ENCODE assay signal across 8 cellular contexts in genomic region chr6:3848380-3848779, GRCh38. TPM values are rescaled to one million over a fixed set of nuclear protein-coding genes. Genes with fewer than 3 reads are reported as not detected.
A peak's percentile ranks its signal among the peaks of the same experiment; 100 is the strongest.
DNase-seq lines count a peak whose midpoint lies in the region; ATAC-seq and TF ChIP-seq lines count a peak whose summit lies in the region.

No MANE protein-coding gene starts in this region.

- H3K27ac Mint-ChIP-seq in activated B cell treated with CpG ODN at 0.5 μM for 24 hours, result peak overlapping the region; percentile 77

- no peaks in the 10 kb centered on the region for H3K36me3 Mint-ChIP-seq in activated B cell treated with CpG ODN at 0.5 μM for 24 hours (ENCODE audit: low read depth)

- H3K27ac ChIP-seq in left ventricle myocardium inferior (replicated peaks) (peak overlapping the region; percentile 82), skin epidermis (peak overlapping the region in 19 of 21 experiments; percentile 46 to 86 (median 75))

- H3K36me3 ChIP-seq in H7 (replicated peaks; ENCODE audit: control insufficient read depth, insufficient read depth, low read length) (no peaks in the 10 kb centered on the region), left ventricle myocardium inferior (no peaks in the 10 kb centered on the region)

- H3K4me3 Mint-ChIP-seq in activated B cell treated with CpG ODN at 0.5 μM for 24 hours, result peak overlapping the region; percentile 80

- DNase-seq in H7, result no peak
- no peak for DNase-seq in activated B cell treated with CpG ODN at 0.5 μM for 24 hours
- DNase-seq in left ventricle myocardium inferior, result no peak
- DNase-seq in NCI-H524 (lab: John Stamatoyannopoulos, UW), result no peak

- H3K4me3 ChIP-seq in H7 (ENCODE audit: insufficient read depth, low read depth, low read length), result peak overlapping the region; percentile 71
- peak overlapping the region; percentile 68 for H3K4me3 ChIP-seq in left ventricle myocardium inferior
- H3K4me3 ChIP-seq in skin epidermis, result peak overlapping the region in 3 of 7 experiments; percentile 26 to 56 (median 47)

- H3K4me1 ChIP-seq in left ventricle myocardium inferior, result peaks cover 16% of the 10 kb centered on the region

- no peaks in the 10 kb centered on the region for H3K9me3 Mint-ChIP-seq in activated B cell treated with CpG ODN at 0.5 μM for 24 hours

- TF ChIP-seq CTCF in activated B cell treated with CpG ODN at 0.5 μM for 24 hours (IDR thresholded peaks at IDR 0.05) (no peak), left ventricle myocardium inferior (IDR thresholded peaks at IDR 0.05; ENCODE audit: borderline replicate concordance) (no peak)

- H3K27me3 ChIP-seq in H7 (ENCODE audit: control insufficient read depth, insufficient read depth, low read length), result peaks cover 11% of the 10 kb centered on the region; the same call in 1 of the 2 replicates
- no peaks in the 10 kb centered on the region for H3K27me3 ChIP-seq in left ventricle myocardium inferior (ENCODE audit: low read depth)

- peaks cover 26% of the 10 kb centered on the region for H3K4me1 Mint-ChIP-seq in activated B cell treated with CpG ODN at 0.5 μM for 24 hours

- POLR2A ChIA-PET in activated B cell treated with CpG ODN at 0.5 μM for 24 hours (lab: Charles Lee), result interaction anchor here (0.6 to 2.8 kb wide), 9 partner anchors 44 to 173 kb away, joined by 3 to 23 read pairs (median 5); partner anchors contain the start of gene PXDC1

- intact Hi-C loops in activated B cell treated with CpG ODN at 0.5 μM for 24 hours (cut with micrococcal nuclease), result loop anchor here (2.0 to 5.0 kb wide), 2 partner anchors 44 to 289 kb away; partner anchors contain the start of gene ECI2
- intact Hi-C loops in left ventricle myocardium inferior (cut with micrococcal nuclease), result no loop called here

- H3K9me3 ChIP-seq in left ventricle myocardium inferior (replicated peaks), result no peaks in the 10 kb centered on the region

- H3K27me3 Mint-ChIP-seq in activated B cell treated with CpG ODN at 0.5 μM for 24 hours, result no peaks in the 10 kb centered on the region

- ATAC-seq in activated B cell treated with CpG ODN at 0.5 μM for 24 hours (ENCODE audit: low read depth) (no peak), GM18861 (IDR thresholded peaks at IDR 0.05; ENCODE audit: unreplicated experiment) (no peak), HG02884 (IDR thresholded peaks at IDR 0.05; ENCODE audit: unreplicated experiment) (no peak), GM19452 (IDR thresholded peaks at IDR 0.05; ENCODE audit: unreplicated experiment) (no peak)

- CTCF ChIA-PET in activated B cell treated with CpG ODN at 0.5 μM for 24 hours (lab: Charles Lee), result interaction anchor here (0.6 to 3.7 kb wide), 20 partner anchors 14 to 305 kb away, joined by 3 to 18 read pairs (median 4); partner anchors contain the start of gene PXDC1

RNA-seq across cellular contexts. Expression of gene FAM50B, which starts 0.8 kb away (rescaled TPM):
- 3.5 and 4.0 TPM in 2 replicates for total RNA-seq in H7 (2014; rRNA removed; shearing (Covaris generic))
- total RNA-seq in activated B cell treated with CpG ODN at 0.5 μM for 24 hours (7.6 and 8.1 TPM in 2 replicates), left ventricle myocardium inferior (23.2 TPM)
